ENCODE assay signal across 7 cellular contexts in the genomic region with DNA sequence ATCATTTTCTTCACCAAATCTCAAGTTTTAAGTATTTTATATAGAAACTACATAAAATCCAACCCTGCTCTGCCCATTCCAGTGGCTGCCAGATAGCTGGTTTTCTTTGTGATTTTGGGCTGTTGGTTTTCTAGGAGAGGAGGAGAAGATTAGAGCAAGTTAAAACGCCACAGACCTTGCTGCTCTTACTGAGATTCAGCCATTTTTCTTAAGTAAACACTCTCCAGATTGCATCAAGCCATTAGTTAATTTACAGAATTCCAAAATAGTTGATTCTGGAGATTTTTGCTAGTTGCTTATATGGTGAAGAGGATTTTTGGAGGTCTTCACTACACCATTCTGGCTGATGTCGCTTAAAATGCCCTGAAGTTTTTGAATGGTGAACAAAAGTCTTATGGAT.
"Had no signal": no experiment of that assay in that cellular context is flagged by ENCODE, and none has a peak within 500 bp of the region (broad histone marks: within the 10 kb centered on the region; RNA-seq: fewer than 3 reads in every experiment).

No MANE protein-coding gene starts in this region.

- H3K27ac ChIP-seq: HL-60 had no signal

- H3K4me3 ChIP-seq: K562 had no signal

- DNase-seq: IMR-90, KBM-7, KG1 had no signal

- FAIRE-seq: HepG2, HTR-8/SVneo, K562 had no signal

- ATAC-seq: HepG2, K562 had no signal
